34 cellular contexts compared by ENCODE assay signal in the genomic region with DNA sequence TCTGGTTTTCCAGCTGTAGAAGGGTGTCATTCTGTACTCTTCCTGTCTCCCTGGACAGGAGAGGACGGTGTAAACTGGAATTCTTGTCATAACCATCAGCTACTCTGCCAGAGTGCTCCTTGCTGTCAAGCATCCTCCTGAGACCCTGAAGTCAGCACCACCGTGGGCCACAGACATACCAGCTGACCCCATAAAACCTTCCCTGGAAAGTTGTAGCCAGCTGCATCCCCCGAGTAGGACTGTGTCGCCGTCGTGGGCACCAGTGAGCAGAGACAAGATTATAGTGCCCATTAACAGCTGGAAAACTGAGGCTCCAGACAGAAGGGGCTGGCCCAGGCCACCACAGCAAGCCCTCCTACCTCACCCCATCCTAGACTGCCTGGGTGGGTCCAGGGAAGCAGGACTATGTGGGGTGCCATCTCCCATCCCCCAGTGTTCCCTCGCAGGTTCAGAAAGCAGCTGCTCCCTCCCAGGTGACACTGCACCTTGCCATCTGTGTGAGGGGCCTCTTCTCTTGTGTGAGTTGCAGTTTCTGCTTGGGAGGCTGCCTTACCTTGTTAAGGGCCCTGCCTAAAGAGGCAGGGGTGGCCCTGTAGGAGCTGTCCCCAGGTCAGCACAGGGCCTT.
"Had no signal": no experiment of that assay in that cellular context is flagged by ENCODE, and none has a peak within 500 bp of the region (broad histone marks: within the 10 kb centered on the region; RNA-seq: fewer than 3 reads in every experiment).

No MANE protein-coding gene starts in this region.

- H3K27ac Mint-ChIP-seq: activated CD4-positive, alpha-beta memory T cell treated with anti-CD3 and anti-CD28 coated beads for 36 hours; activated naive CD4-positive, alpha-beta T cell treated with anti-CD3 and anti-CD28 coated beads for 36 hours; activated naive CD4-positive, alpha-beta T cell treated with anti-CD3 and anti-CD28 coated beads, Interleukin-2, amount 50 U/mL, for 72 hours; activated T-helper 1 cell treated with anti-CD3 and anti-CD28 coated beads, Interleukin-12 subunit alpha, Interleukin-12 subunit beta, Interleukin-2, Interleukin-4 antibody, amounts not matched to agents 30 ng/mL and 10 ng/mL and 1 ng/mL, durations not matched to agents 14 hours and 24 hours and 36 hours; WTC11 had no signal

- H3K4me3 Mint-ChIP-seq: activated CD4-positive, alpha-beta memory T cell treated with anti-CD3 and anti-CD28 coated beads for 36 hours; activated naive CD4-positive, alpha-beta T cell treated with anti-CD3 and anti-CD28 coated beads for 36 hours; activated T-cell treated with anti-CD3 and anti-CD28 coated beads, Interleukin-2, amount 50 U/mL, for 4 hours; activated T-helper 1 cell treated with anti-CD3 and anti-CD28 coated beads, Interleukin-12 subunit alpha, Interleukin-12 subunit beta, Interleukin-2, Interleukin-4 antibody, amounts not matched to agents 30 ng/mL and 10 ng/mL and 1 ng/mL, durations not matched to agents 14 hours and 24 hours and 36 hours; WTC11 had no signal

- H3K36me3 ChIP-seq: adrenal gland, breast epithelium, Peyer's patch had no signal

- H3K9me3 Mint-ChIP-seq: activated CD4-positive, alpha-beta memory T cell treated with anti-CD3 and anti-CD28 coated beads for 36 hours; activated naive CD4-positive, alpha-beta T cell treated with anti-CD3 and anti-CD28 coated beads for 36 hours; activated naive CD4-positive, alpha-beta T cell treated with anti-CD3 and anti-CD28 coated beads, Interleukin-2, amount 50 U/mL, for 72 hours; activated T-cell treated with anti-CD3 and anti-CD28 coated beads, Interleukin-2, amount 50 U/mL, for 4 hours; activated T-helper 1 cell treated with anti-CD3 and anti-CD28 coated beads, Interleukin-12 subunit alpha, Interleukin-12 subunit beta, Interleukin-2, Interleukin-4 antibody, amounts not matched to agents 30 ng/mL and 10 ng/mL and 1 ng/mL, durations not matched to agents 14 hours and 24 hours and 36 hours; WTC11 had no signal

- ATAC-seq: activated CD4-positive, CD25-positive, alpha-beta regulatory T cell treated with anti-CD3 and anti-CD28 coated beads, Interleukin-2, amount 50 U/mL, for 24 hours; activated naive CD4-positive, alpha-beta T cell treated with anti-CD3 and anti-CD28 coated beads, Interleukin-2, amount 50 U/mL, for 72 hours; activated T-cell treated with anti-CD3 and anti-CD28 coated beads, Interleukin-2, amount 50 U/mL, for 4 hours; body of pancreas; PC-3; WTC11 had no signal

- H3K9me3 ChIP-seq: adrenal gland, body of pancreas, breast epithelium, Peyer's patch had no signal

- H3K36me3 Mint-ChIP-seq: activated CD4-positive, alpha-beta memory T cell treated with anti-CD3 and anti-CD28 coated beads for 36 hours; activated naive CD4-positive, alpha-beta T cell treated with anti-CD3 and anti-CD28 coated beads, Interleukin-2, amount 50 U/mL, for 72 hours; WTC11 had no signal

- H3K4me1 ChIP-seq: breast epithelium had no signal

- H3K4me3 ChIP-seq: adrenal gland, body of pancreas, breast epithelium, Peyer's patch had no signal

- DNase-seq: activated CD4-positive, alpha-beta memory T cell treated with anti-CD3 and anti-CD28 coated beads for 36 hours; activated CD4-positive, alpha-beta T cell treated with anti-CD3 and anti-CD28 coated beads for 4 hours; activated CD4-positive, alpha-beta T cell treated with anti-CD3 and anti-CD28 coated beads, Interleukin-2, amount 50 U/mL, for 1 hour; activated CD8-positive, alpha-beta memory T cell treated with anti-CD3 and anti-CD28 coated beads, Interleukin-2, amount 50 U/mL, for 4 hours; activated gamma-delta T cell treated with Interleukin-2 at 50 U/mL for 16 hours; activated naive CD4-positive, alpha-beta T cell treated with anti-CD3 and anti-CD28 coated beads for 36 hours; activated T-cell treated with anti-CD3 and anti-CD28 coated beads for 4 hours; activated T-cell treated with anti-CD3 and anti-CD28 coated beads, Interleukin-2, amount 50 U/mL, for 4 hours; adrenal gland; body of pancreas; central memory CD4-positive, alpha-beta T cell; MM.1S; NCI-H1092 treated with DMSO at 0.1 percent for 48 hours; NCI-H1417; NCI-H146; NCI-H187 treated with DMSO at 0.1 percent for 48 hours; NCI-H2081; NCI-H345; NCI-H526; NCI-H748 treated with DMSO at 0.1 percent for 48 hours; NK-92 treated with Interleukin-12 subunit alpha and Interleukin-12 subunit beta, amount 100 ng/mL, for 24 hours; PC-3; RPMI8226; SIG-M5; SW 1271; T-helper 1 cell; T-helper 2 cell; T-helper 9 cell had no signal
